1 cellular context compared by ENCODE assay signal in the genomic region with DNA sequence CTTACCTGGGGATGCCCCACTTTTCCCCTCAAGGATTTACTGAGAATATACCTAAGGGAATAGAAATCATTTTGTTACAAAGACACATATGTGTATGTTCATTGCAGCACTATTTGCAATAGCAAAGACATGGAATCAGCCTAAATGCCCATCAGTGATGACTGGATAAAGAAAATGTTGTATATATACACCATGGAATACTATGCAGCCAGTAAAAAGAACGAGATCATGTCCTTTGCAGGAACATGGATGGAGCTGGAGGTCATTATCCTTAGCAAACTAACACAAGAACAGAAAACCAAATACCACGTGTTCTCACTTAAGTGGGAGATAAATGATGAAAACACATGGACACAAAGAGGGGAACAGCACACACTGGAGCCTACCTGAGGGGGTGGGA.
TF ChIP-seq lines count a peak whose summit lies in the region.

No MANE protein-coding gene starts in this region.

TF ChIP-seq in HEK293, 187 proteins besides CTCF, POLR2A, EP300 and RAD21:
- TF ChIP-seq ZNF146 (tag by site-specific recombination; IDR thresholded peaks at IDR 0.05) = peak; percentile 87
- TF ChIP-seq, protein P1, sequence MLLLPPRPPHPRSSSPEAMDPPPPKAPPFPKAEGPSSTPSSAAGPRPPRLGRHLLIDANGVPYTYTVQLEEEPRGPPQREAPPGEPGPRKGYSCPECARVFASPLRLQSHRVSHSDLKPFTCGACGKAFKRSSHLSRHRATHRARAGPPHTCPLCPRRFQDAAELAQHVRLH (tag by site-specific recombination; IDR thresholded peaks at IDR 0.05) = 0 out of 2 replicates have a peak, but pooled peaks have one; percentile 34
TF ChIP-seq in HEK293: peak in this region for 2; not testable (repeated sequence) for 185.
